Comparison of ENCODE assay signal across 1 cellular context in the genomic region with DNA sequence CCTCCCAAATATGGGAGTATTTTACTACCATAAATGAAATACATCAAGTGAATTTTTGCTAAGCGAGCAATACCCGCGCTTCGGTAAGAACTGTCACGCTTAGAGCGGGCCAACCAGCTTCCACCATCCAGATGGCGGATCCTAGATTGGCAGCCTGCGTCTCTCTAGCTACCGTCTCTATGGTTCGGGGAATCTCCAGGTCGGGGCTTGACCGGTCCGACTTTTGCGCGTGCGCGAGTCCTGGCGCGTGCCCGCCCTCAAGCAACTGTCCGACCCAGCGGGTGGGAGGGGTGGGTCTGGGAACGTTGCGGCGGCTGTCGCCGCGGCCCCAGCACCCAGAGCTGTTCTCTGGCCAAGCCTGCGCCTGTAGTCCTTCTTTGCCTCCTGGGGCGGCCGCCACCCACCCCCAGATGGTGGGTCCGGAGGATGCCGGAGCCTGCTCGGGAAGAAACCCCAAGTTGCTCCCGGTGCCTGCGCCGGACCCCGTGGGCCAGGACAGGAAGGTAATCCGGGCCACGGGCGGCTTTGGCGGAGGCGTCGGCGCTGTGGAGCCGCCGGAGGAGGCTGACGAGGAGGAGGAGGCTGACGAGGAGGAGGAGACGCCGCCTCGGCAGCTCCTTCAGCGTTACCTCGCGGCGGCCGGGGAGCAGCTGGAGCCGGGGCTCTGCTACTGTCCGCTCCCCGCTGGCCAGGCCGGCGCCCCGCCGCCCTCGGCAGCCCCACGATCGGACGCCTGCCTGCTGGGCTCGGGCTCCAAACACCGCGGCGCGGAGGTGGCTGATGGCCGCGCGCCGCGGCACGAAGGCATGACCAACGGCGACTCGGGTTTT.
TF ChIP-seq lines count a peak whose summit lies in the region.

A gene (plus strand): TSS at position 338 of the 830 bp plus-strand sequence. CDS start 73 bp downstream, at position 411.

TF ChIP-seq in HepG2, 621 proteins besides CTCF, POLR2A, EP300 and RAD21 (continued from another document and continues in another):
- TF ChIP-seq, protein P1, sequence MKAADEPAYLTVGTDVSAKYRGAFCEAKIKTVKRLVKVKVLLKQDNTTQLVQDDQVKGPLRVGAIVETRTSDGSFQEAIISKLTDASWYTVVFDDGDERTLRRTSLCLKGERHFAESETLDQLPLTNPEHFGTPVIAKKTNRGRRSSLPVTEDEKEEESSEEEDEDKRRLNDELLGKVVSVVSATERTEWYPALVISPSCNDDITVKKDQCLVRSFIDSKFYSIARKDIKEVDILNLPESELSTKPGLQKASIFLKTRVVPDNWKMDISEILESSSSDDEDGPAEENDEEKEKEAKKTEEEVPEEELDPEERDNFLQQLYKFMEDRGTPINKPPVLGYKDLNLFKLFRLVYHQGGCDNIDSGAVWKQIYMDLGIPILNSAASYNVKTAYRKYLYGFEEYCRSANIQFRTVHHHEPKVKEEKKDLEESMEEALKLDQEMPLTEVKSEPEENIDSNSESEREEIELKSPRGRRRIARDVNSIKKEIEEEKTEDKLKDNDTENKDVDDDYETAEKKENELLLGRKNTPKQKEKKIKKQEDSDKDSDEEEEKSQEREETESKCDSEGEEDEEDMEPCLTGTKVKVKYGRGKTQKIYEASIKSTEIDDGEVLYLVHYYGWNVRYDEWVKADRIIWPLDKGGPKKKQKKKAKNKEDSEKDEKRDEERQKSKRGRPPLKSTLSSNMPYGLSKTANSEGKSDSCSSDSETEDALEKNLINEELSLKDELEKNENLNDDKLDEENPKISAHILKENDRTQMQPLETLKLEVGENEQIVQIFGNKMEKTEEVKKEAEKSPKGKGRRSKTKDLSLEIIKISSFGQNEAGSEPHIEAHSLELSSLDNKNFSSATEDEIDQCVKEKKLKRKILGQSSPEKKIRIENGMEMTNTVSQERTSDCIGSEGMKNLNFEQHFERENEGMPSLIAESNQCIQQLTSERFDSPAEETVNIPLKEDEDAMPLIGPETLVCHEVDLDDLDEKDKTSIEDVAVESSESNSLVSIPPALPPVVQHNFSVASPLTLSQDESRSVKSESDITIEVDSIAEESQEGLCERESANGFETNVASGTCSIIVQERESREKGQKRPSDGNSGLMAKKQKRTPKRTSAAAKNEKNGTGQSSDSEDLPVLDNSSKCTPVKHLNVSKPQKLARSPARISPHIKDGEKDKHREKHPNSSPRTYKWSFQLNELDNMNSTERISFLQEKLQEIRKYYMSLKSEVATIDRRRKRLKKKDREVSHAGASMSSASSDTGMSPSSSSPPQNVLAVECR (CRISPR knock-in tag; IDR thresholded peaks at IDR 0.05; ENCODE audit: borderline replicate concordance), result peak; percentile 80
- TF ChIP-seq, protein P2, sequence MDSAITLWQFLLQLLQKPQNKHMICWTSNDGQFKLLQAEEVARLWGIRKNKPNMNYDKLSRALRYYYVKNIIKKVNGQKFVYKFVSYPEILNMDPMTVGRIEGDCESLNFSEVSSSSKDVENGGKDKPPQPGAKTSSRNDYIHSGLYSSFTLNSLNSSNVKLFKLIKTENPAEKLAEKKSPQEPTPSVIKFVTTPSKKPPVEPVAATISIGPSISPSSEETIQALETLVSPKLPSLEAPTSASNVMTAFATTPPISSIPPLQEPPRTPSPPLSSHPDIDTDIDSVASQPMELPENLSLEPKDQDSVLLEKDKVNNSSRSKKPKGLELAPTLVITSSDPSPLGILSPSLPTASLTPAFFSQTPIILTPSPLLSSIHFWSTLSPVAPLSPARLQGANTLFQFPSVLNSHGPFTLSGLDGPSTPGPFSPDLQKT (CRISPR knock-in tag; IDR thresholded peaks at IDR 0.05; ENCODE audit: borderline replicate concordance), result no peak
- no peak for TF ChIP-seq TBL1XR1 (IDR thresholded peaks at IDR 0.05; ENCODE audit: borderline replicate concordance, low read length, partially characterized antibody)
- no peak for TF ChIP-seq ZKSCAN1 (IDR thresholded peaks at IDR 0.05; ENCODE audit: low read length)
- peak; percentile 81 for TF ChIP-seq KAT8 (CRISPR knock-in tag; IDR thresholded peaks at IDR 0.05)
- no peak for TF ChIP-seq ZNF883 (CRISPR knock-in tag; IDR thresholded peaks at IDR 0.05; ENCODE audit: not compliant biosample characterization)
- no peak for TF ChIP-seq EED (CRISPR knock-in tag; IDR thresholded peaks at IDR 0.05)
- no peak for TF ChIP-seq SNRNP70 (IDR thresholded peaks at IDR 0.05; ENCODE audit: low read depth, low read length)
- no peak for TF ChIP-seq POLR2AphosphoS2 (IDR thresholded peaks at IDR 0.05; ENCODE audit: low read depth, low read length)
- TF ChIP-seq ZNF484 (CRISPR knock-in tag; IDR thresholded peaks at IDR 0.05; ENCODE audit: borderline replicate concordance, low read depth), result no peak
- no peak for TF ChIP-seq ZNF430 (CRISPR knock-in tag; IDR thresholded peaks at IDR 0.05)
- TF ChIP-seq, protein P3, sequence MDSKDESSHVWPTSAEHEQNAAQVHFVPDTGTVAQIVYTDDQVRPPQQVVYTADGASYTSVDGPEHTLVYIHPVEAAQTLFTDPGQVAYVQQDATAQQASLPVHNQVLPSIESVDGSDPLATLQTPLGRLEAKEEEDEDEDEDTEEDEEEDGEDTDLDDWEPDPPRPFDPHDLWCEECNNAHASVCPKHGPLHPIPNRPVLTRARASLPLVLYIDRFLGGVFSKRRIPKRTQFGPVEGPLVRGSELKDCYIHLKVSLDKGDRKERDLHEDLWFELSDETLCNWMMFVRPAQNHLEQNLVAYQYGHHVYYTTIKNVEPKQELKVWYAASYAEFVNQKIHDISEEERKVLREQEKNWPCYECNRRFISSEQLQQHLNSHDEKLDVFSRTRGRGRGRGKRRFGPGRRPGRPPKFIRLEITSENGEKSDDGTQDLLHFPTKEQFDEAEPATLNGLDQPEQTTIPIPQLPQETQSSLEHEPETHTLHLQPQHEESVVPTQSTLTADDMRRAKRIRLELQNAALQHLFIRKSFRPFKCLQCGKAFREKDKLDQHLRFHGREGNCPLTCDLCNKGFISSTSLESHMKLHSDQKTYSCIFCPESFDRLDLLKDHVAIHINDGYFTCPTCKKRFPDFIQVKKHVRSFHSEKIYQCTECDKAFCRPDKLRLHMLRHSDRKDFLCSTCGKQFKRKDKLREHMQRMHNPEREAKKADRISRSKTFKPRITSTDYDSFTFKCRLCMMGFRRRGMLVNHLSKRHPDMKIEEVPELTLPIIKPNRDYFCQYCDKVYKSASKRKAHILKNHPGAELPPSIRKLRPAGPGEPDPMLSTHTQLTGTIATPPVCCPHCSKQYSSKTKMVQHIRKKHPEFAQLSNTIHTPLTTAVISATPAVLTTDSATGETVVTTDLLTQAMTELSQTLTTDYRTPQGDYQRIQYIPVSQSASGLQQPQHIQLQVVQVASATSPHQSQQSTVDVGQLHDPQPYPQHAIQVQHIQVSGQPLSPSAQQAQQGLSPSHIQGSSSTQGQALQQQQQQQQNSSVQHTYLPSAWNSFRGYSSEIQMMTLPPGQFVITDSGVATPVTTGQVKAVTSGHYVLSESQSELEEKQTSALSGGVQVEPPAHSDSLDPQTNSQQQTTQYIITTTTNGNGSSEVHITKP (CRISPR knock-in tag; IDR thresholded peaks at IDR 0.05; ENCODE audit: low read depth), result 0 out of 2 replicates have a peak, but pooled peaks have one; percentile 21
- TF ChIP-seq NFYB (CRISPR knock-in tag; IDR thresholded peaks at IDR 0.05), result peak; percentile 68
- no peak for TF ChIP-seq ARID2 (CRISPR knock-in tag; IDR thresholded peaks at IDR 0.05; ENCODE audit: borderline replicate concordance)
- peak; percentile 72 for TF ChIP-seq PHF20 (CRISPR knock-in tag; IDR thresholded peaks at IDR 0.05)
- no peak for TF ChIP-seq DR1 (CRISPR knock-in tag; IDR thresholded peaks at IDR 0.05)
- no peak for TF ChIP-seq NAIF1 (CRISPR knock-in tag; IDR thresholded peaks at IDR 0.05; ENCODE audit: borderline replicate concordance)
- TF ChIP-seq, protein P4, sequence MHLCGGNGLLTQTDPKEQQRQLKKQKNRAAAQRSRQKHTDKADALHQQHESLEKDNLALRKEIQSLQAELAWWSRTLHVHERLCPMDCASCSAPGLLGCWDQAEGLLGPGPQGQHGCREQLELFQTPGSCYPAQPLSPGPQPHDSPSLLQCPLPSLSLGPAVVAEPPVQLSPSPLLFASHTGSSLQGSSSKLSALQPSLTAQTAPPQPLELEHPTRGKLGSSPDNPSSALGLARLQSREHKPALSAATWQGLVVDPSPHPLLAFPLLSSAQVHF (CRISPR knock-in tag; IDR thresholded peaks at IDR 0.05), result no peak
- TF ChIP-seq, protein P5, sequence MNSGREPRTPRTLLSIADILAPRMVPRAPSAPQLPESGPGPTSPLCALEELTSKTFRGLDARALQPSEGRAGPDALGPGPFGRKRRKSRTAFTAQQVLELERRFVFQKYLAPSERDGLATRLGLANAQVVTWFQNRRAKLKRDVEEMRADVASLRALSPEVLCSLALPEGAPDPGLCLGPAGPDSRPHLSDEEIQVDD (CRISPR knock-in tag; IDR thresholded peaks at IDR 0.05; ENCODE audit: borderline replicate concordance), result no peak
- TF ChIP-seq PPARG (CRISPR knock-in tag; conservative IDR thresholded peaks at IDR 0.05), result no peak; the same call in none of the 2 replicates
- TF ChIP-seq, protein P6, sequence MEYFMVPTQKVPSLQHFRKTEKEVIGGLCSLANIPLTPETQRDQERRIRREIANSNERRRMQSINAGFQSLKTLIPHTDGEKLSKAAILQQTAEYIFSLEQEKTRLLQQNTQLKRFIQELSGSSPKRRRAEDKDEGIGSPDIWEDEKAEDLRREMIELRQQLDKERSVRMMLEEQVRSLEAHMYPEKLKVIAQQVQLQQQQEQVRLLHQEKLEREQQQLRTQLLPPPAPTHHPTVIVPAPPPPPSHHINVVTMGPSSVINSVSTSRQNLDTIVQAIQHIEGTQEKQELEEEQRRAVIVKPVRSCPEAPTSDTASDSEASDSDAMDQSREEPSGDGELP (IDR thresholded peaks at IDR 0.05; ENCODE audit: borderline replicate concordance, low read depth), result peak; percentile 50; the same call in 1 of the 2 replicates
- no peak for TF ChIP-seq IRX3 (CRISPR knock-in tag; IDR thresholded peaks at IDR 0.05; ENCODE audit: borderline replicate concordance, low read depth)
- no peak for TF ChIP-seq MLLT10 (CRISPR knock-in tag; IDR thresholded peaks at IDR 0.05)
- TF ChIP-seq, protein P7, sequence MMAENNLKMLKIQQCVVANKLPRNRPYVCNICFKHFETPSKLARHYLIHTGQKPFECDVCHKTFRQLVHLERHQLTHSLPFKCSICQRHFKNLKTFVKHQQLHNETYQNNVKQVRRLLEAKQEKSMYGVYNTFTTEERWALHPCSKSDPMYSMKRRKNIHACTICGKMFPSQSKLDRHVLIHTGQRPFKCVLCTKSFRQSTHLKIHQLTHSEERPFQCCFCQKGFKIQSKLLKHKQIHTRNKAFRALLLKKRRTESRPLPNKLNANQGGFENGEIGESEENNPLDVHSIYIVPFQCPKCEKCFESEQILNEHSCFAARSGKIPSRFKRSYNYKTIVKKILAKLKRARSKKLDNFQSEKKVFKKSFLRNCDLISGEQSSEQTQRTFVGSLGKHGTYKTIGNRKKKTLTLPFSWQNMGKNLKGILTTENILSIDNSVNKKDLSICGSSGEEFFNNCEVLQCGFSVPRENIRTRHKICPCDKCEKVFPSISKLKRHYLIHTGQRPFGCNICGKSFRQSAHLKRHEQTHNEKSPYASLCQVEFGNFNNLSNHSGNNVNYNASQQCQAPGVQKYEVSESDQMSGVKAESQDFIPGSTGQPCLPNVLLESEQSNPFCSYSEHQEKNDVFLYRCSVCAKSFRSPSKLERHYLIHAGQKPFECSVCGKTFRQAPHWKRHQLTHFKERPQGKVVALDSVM (CRISPR knock-in tag; IDR thresholded peaks at IDR 0.05), result peak; percentile 90
- no peak; the same call in none of the 2 replicates for TF ChIP-seq SAFB2 (CRISPR knock-in tag; IDR thresholded peaks at IDR 0.05; ENCODE audit: borderline replicate concordance, low read depth)
- no peak for TF ChIP-seq ZNF749 (CRISPR knock-in tag; IDR thresholded peaks at IDR 0.05; ENCODE audit: borderline replicate concordance)
- TF ChIP-seq SMAD9 (CRISPR knock-in tag; IDR thresholded peaks at IDR 0.05), result no peak
- TF ChIP-seq, protein P8, sequence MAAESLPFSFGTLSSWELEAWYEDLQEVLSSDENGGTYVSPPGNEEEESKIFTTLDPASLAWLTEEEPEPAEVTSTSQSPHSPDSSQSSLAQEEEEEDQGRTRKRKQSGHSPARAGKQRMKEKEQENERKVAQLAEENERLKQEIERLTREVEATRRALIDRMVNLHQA (CRISPR knock-in tag; IDR thresholded peaks at IDR 0.05), result no peak
- peak; percentile 38; the same call in 1 of the 2 replicates for TF ChIP-seq ELF1 (CRISPR knock-in tag; IDR thresholded peaks at IDR 0.05)
- 0 out of 2 replicates have a peak, but pooled peaks have one; percentile 0 for TF ChIP-seq ZNF746 (CRISPR knock-in tag; IDR thresholded peaks at IDR 0.05)
- no peak for TF ChIP-seq ZSCAN31 (CRISPR knock-in tag; IDR thresholded peaks at IDR 0.05; ENCODE audit: low read depth)
- no peak for TF ChIP-seq ZNF138 (CRISPR knock-in tag; IDR thresholded peaks at IDR 0.05; ENCODE audit: low read depth)
- TF ChIP-seq ZNF605 (CRISPR knock-in tag; IDR thresholded peaks at IDR 0.05), result peak; percentile 70; the same call in 1 of the 2 replicates
- peak; percentile 72 for TF ChIP-seq ZNF781 (CRISPR knock-in tag; IDR thresholded peaks at IDR 0.05; ENCODE audit: borderline replicate concordance, not compliant biosample characterization)
- TF ChIP-seq NFKBIZ (CRISPR knock-in tag; IDR thresholded peaks at IDR 0.05), result 0 out of 2 replicates have a peak, but pooled peaks have one; percentile 37
- TF ChIP-seq ATF7 (IDR thresholded peaks at IDR 0.05), result no peak
- no peak for TF ChIP-seq ATF7 (CRISPR knock-in tag; IDR thresholded peaks at IDR 0.05)
- no peak for TF ChIP-seq ZNF230 (CRISPR knock-in tag; IDR thresholded peaks at IDR 0.05)
- no peak for TF ChIP-seq PTBP1 (IDR thresholded peaks at IDR 0.05; ENCODE audit: low read depth, low read length, poor library complexity, severe bottlenecking)
- TF ChIP-seq NFKB2 (CRISPR knock-in tag; IDR thresholded peaks at IDR 0.05; ENCODE audit: borderline replicate concordance), result peak; percentile 83; the same call in 1 of the 2 replicates
- TF ChIP-seq ZNF292 (CRISPR knock-in tag; IDR thresholded peaks at IDR 0.05; ENCODE audit: borderline replicate concordance, low read depth), result peak; percentile 84
- no peak for TF ChIP-seq MBNL3 (CRISPR knock-in tag; conservative IDR thresholded peaks at IDR 0.05)
- TF ChIP-seq ZNF557 (CRISPR knock-in tag; IDR thresholded peaks at IDR 0.05), result 0 out of 2 replicates have a peak, but pooled peaks have one; percentile 35
- TF ChIP-seq, protein P9, sequence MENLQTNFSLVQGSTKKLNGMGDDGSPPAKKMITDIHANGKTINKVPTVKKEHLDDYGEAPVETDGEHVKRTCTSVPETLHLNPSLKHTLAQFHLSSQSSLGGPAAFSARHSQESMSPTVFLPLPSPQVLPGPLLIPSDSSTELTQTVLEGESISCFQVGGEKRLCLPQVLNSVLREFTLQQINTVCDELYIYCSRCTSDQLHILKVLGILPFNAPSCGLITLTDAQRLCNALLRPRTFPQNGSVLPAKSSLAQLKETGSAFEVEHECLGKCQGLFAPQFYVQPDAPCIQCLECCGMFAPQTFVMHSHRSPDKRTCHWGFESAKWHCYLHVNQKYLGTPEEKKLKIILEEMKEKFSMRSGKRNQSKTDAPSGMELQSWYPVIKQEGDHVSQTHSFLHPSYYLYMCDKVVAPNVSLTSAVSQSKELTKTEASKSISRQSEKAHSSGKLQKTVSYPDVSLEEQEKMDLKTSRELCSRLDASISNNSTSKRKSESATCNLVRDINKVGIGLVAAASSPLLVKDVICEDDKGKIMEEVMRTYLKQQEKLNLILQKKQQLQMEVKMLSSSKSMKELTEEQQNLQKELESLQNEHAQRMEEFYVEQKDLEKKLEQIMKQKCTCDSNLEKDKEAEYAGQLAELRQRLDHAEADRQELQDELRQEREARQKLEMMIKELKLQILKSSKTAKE (CRISPR knock-in tag; IDR thresholded peaks at IDR 0.05; ENCODE audit: borderline replicate concordance), result no peak
